Comparison of ENCODE assay signal across 7 cellular contexts in genomic region chr12:92135541-92135940, GRCh38. TPM values are rescaled to one million over a fixed set of nuclear protein-coding genes. Genes with fewer than 3 reads are reported as not detected.
DNase-seq lines count a peak whose midpoint lies in the region; ATAC-seq and TF ChIP-seq lines count a peak whose summit lies in the region.
"Not testable (repeated sequence)": the region's sequence is repeated elsewhere in the genome, so short reads cannot be mapped to it uniquely, and the experiment has no call there.

No MANE protein-coding gene starts in this region.

- not testable (repeated sequence) for H3K9me2 ChIP-seq in DOHH2 (replicated peaks; ENCODE audit: control insufficient read depth, low read length); OCI-LY7 (ENCODE audit: insufficient read depth, low read length)

- H3K4me3 ChIP-seq in DOHH2 (ENCODE audit: low read length); OCI-LY7 (ENCODE audit: low read depth, low read length, poor library complexity, severe bottlenecking): not testable (repeated sequence)

- H3K27me3 Mint-ChIP-seq in activated CD4-positive, alpha-beta T cell treated with anti-CD3 and anti-CD28 coated beads, Interleukin-2, amount 10 ng/mL, durations not matched to agents 7 days and 5 days; activated naive CD8-positive, alpha-beta T cell; effector memory CD8-positive, alpha-beta T cell; memory B cell; stimulated activated memory B cell treated with anti-CD40 and anti-IgM and Interleukin-4, amounts not matched to agents 10 μg/mL and 1 μg/mL and 100 μg/mL, for 72 hours: not testable (repeated sequence)

- H3K9me3 Mint-ChIP-seq in activated CD4-positive, alpha-beta T cell treated with anti-CD3 and anti-CD28 coated beads, Interleukin-2, amount 10 ng/mL, durations not matched to agents 7 days and 5 days; activated naive CD8-positive, alpha-beta T cell (ENCODE audit: low read depth); effector memory CD8-positive, alpha-beta T cell; memory B cell; stimulated activated memory B cell treated with anti-CD40 and anti-IgM and Interleukin-4, amounts not matched to agents 10 μg/mL and 1 μg/mL and 100 μg/mL, for 72 hours: not testable (repeated sequence)

- BruUV-seq in OCI-LY7 (replicated peaks; lab: Mats Ljungman, UMichigan), result not testable (repeated sequence)

- H3K9me3 ChIP-seq in DOHH2 (ENCODE audit: control insufficient read depth, insufficient read depth, low read length); OCI-LY7 (ENCODE audit: low read length): not testable (repeated sequence)

- peak overlapping the region; percentile 90 for H3K27ac Mint-ChIP-seq in activated CD4-positive, alpha-beta T cell treated with anti-CD3 and anti-CD28 coated beads, Interleukin-2, amount 10 ng/mL, durations not matched to agents 7 days and 5 days
- H3K27ac Mint-ChIP-seq in activated naive CD8-positive, alpha-beta T cell, result peak overlapping the region; percentile 96
- H3K27ac Mint-ChIP-seq in effector memory CD8-positive, alpha-beta T cell, result peak overlapping the region; percentile 99 to 100
- H3K27ac Mint-ChIP-seq in memory B cell, result peak overlapping the region; percentile 62
- H3K27ac Mint-ChIP-seq in stimulated activated memory B cell treated with anti-CD40 and anti-IgM and Interleukin-4, amounts not matched to agents 10 μg/mL and 1 μg/mL and 100 μg/mL, for 72 hours, result peak overlapping the region; percentile 74

- peaks cover 85% of the 10 kb centered on the region for H3K4me1 Mint-ChIP-seq in activated CD4-positive, alpha-beta T cell treated with anti-CD3 and anti-CD28 coated beads, Interleukin-2, amount 10 ng/mL, durations not matched to agents 7 days and 5 days
- peaks cover 90% of the 10 kb centered on the region for H3K4me1 Mint-ChIP-seq in activated naive CD8-positive, alpha-beta T cell (ENCODE audit: low read depth)
- H3K4me1 Mint-ChIP-seq in effector memory CD8-positive, alpha-beta T cell (ENCODE audit: low read depth in 2 of 2), result peaks cover 69 to 86% of the 10 kb centered on the region in 2 donors
- H3K4me1 Mint-ChIP-seq in memory B cell, result peaks cover 62% of the 10 kb centered on the region
- H3K4me1 Mint-ChIP-seq in stimulated activated memory B cell treated with anti-CD40 and anti-IgM and Interleukin-4, amounts not matched to agents 10 μg/mL and 1 μg/mL and 100 μg/mL, for 72 hours, result peaks cover 91% of the 10 kb centered on the region

- H3K36me3 ChIP-seq in DOHH2 (ENCODE audit: control insufficient read depth, low read length), result peaks cover 76% of the 10 kb centered on the region
- H3K36me3 ChIP-seq in OCI-LY7 (ENCODE audit: insufficient read depth, low read length), result peaks cover 94% of the 10 kb centered on the region

- not testable (repeated sequence) for DNase-seq in OCI-LY7 (ENCODE audit: low spot score); activated CD4-positive, alpha-beta T cell treated with anti-CD3 and anti-CD28 coated beads, Interleukin-2, amount 10 ng/mL, durations not matched to agents 7 days and 5 days; effector memory CD8-positive, alpha-beta T cell; memory B cell (ENCODE audit: low spot score in 2 of 2)

- TF ChIP-seq CTCF in DOHH2 (IDR thresholded peaks at IDR 0.05; ENCODE audit: low read depth, low read length, poor library complexity, severe bottlenecking); OCI-LY7 (conservative IDR thresholded peaks at IDR 0.05; ENCODE audit: low read length): not testable (repeated sequence)

- peaks cover 53% of the 10 kb centered on the region for H4K20me1 ChIP-seq in DOHH2 (ENCODE audit: control insufficient read depth, insufficient read depth, low read depth, low read length)
- peaks cover 78% of the 10 kb centered on the region for H4K20me1 ChIP-seq in OCI-LY7 (ENCODE audit: insufficient read depth, low read length)

- peaks cover 100% of the 10 kb centered on the region for H3K79me2 ChIP-seq in DOHH2 (ENCODE audit: control insufficient read depth, low read length)
- peaks cover 100% of the 10 kb centered on the region for H3K79me2 ChIP-seq in OCI-LY7 (ENCODE audit: insufficient read depth, low read depth, low read length)

- not testable (repeated sequence) for H3F3A ChIP-seq in DOHH2 (ENCODE audit: control insufficient read depth, insufficient read depth)

- not testable (repeated sequence) for ATAC-seq in effector memory CD8-positive, alpha-beta T cell (replicated peaks); memory B cell (ENCODE audit: low read depth); stimulated activated memory B cell treated with anti-CD40 and anti-IgM and Interleukin-4, amounts not matched to agents 10 μg/mL and 1 μg/mL and 100 μg/mL, for 72 hours

- H3K4me1 ChIP-seq in DOHH2 (ENCODE audit: control insufficient read depth, low read length) (peaks cover 81% of the 10 kb centered on the region), OCI-LY7 (ENCODE audit: insufficient read depth, low read length, poor library complexity, severe bottlenecking) (peaks cover 79% of the 10 kb centered on the region)

- not testable (repeated sequence) for H3K27me3 ChIP-seq in DOHH2 (ENCODE audit: control insufficient read depth, low read length)

- H2AFZ ChIP-seq in OCI-LY7 (ENCODE audit: low read length), result not testable (repeated sequence)

- CTCF ChIA-PET in OCI-LY7 (lab: Charles Lee; ENCODE audit: unreplicated experiment), result not testable (repeated sequence)
- CTCF ChIA-PET in activated CD4-positive, alpha-beta T cell treated with anti-CD3 and anti-CD28 coated beads, Interleukin-2, amount 10 ng/mL, durations not matched to agents 7 days and 5 days (lab: Charles Lee), result interaction anchor here (5.6 kb wide), 1 partner anchor 9 kb away, joined by 27 read pairs; the partner anchor contains the start of gene BTG1

- POLR2A ChIA-PET in OCI-LY7 (lab: Charles Lee), result interaction anchor here (0.7 to 4.9 kb wide), 4 partner anchors 10 to 153 kb away, joined by 3 to 65 read pairs (median 10); partner anchors contain the start of gene BTG1
- POLR2A ChIA-PET in activated CD4-positive, alpha-beta T cell treated with anti-CD3 and anti-CD28 coated beads, Interleukin-2, amount 10 ng/mL, durations not matched to agents 7 days and 5 days (lab: Charles Lee), result interaction anchor here (0.6 to 2.5 kb wide), 3 partner anchors 10 to 406 kb away, joined by 4 to 20 read pairs (median 5); partner anchors contain the start of gene BTG1

- intact Hi-C loops in OCI-LY7 (cut with micrococcal nuclease; ENCODE audit: unreplicated experiment), result not testable (repeated sequence)

- H3K27ac ChIP-seq in DOHH2 (ENCODE audit: low read depth, low read length); OCI-LY7 (ENCODE audit: low read depth, low read length, poor library complexity, severe bottlenecking): not testable (repeated sequence)

- peak overlapping the region; percentile 64 for H3K4me3 Mint-ChIP-seq in activated CD4-positive, alpha-beta T cell treated with anti-CD3 and anti-CD28 coated beads, Interleukin-2, amount 10 ng/mL, durations not matched to agents 7 days and 5 days
- peak overlapping the region; percentile 93 for H3K4me3 Mint-ChIP-seq in activated naive CD8-positive, alpha-beta T cell
- peak overlapping the region; percentile 98 to 99 for H3K4me3 Mint-ChIP-seq in effector memory CD8-positive, alpha-beta T cell
- peak overlapping the region; percentile 100 for H3K4me3 Mint-ChIP-seq in memory B cell
- peak overlapping the region; percentile 95 for H3K4me3 Mint-ChIP-seq in stimulated activated memory B cell treated with anti-CD40 and anti-IgM and Interleukin-4, amounts not matched to agents 10 μg/mL and 1 μg/mL and 100 μg/mL, for 72 hours

- peaks cover 68% of the 10 kb centered on the region for H3K36me3 Mint-ChIP-seq in activated CD4-positive, alpha-beta T cell treated with anti-CD3 and anti-CD28 coated beads, Interleukin-2, amount 10 ng/mL, durations not matched to agents 7 days and 5 days (ENCODE audit: low read depth)
- peaks cover 28% of the 10 kb centered on the region for H3K36me3 Mint-ChIP-seq in activated naive CD8-positive, alpha-beta T cell
- peaks cover 99% of the 10 kb centered on the region for H3K36me3 Mint-ChIP-seq in effector memory CD8-positive, alpha-beta T cell (ENCODE audit: insufficient read depth)
- peaks cover 26% of the 10 kb centered on the region for H3K36me3 Mint-ChIP-seq in memory B cell
- H3K36me3 Mint-ChIP-seq in stimulated activated memory B cell treated with anti-CD40 and anti-IgM and Interleukin-4, amounts not matched to agents 10 μg/mL and 1 μg/mL and 100 μg/mL, for 72 hours, result peaks cover 56% of the 10 kb centered on the region

- H3K4me2 ChIP-seq in DOHH2 (ENCODE audit: low read length), result peak overlapping the region; percentile 28
- H3K4me2 ChIP-seq in OCI-LY7 (ENCODE audit: low read length), result peak overlapping the region; percentile 98

RNA-seq across cellular contexts. Expression of gene BTG1, which starts 10.1 kb away (rescaled TPM):
- total RNA-seq in OCI-LY7 (2014; rRNA removed; shearing (Covaris generic)), result 18.0 and 32.8 TPM in 2 replicates
- 93.4 and 102 TPM in 2 replicates for total RNA-seq in OCI-LY7 (2022)
- 100 to 1,000 TPM; 102 to 133 TPM for total RNA-seq in activated CD4-positive, alpha-beta T cell treated with anti-CD3 and anti-CD28 coated beads, Interleukin-2, amount 10 ng/mL, durations not matched to agents 7 days and 5 days
